In the genomic region with DNA sequence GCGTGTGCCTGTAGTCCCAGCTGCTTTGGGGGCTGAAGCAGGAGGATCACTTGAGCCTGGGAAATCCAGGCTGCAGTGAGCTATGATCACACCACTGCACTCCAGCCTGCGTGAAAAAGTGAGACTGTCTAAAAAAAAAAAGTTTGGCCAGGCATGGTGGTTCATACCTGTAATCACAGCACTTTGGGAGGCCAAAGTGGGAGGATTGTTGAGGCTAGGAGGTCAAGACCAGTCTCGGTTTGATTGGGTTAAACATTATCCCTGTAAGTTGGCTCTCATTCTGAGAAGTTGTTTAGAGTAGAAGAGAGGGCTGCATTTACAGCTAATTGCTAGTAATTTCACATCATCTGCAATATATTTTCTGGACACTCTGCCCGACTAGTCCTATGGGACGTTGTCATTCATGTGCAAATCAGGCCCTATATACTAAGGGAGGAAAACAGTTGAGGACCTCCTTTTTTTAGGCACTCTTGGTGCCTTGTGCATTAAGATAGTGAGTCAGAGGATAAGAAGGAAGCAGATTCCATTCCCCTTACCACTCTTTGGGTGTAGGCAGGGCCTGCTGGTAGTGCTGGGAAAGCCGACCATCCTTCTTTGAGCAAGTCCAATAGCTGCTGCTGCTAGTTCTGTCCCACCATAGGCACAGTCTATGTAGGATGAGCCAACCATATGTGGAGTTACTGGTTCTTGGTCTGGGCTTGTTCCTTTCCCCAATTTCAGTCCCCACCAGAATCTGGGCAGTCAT, we compare ENCODE assay signal across 9 cellular contexts. TPM values are rescaled to one million over a fixed set of nuclear protein-coding genes. Genes with fewer than 3 reads are reported as not detected.
DNase-seq lines count a peak whose midpoint lies in the region; ATAC-seq and TF ChIP-seq lines count a peak whose summit lies in the region.
"Had no signal": no experiment of that assay in that cellular context is flagged by ENCODE, and none has a peak within 500 bp of the region (broad histone marks: within the 10 kb centered on the region; RNA-seq: fewer than 3 reads in every experiment).

No MANE protein-coding gene starts in this region.

- peak; percentile 77 for ATAC-seq in esophagus mucosa

- no peaks in the 10 kb centered on the region for H3K9me2 ChIP-seq in GM23248 (ENCODE audit: insufficient read depth)

- no peaks in the 10 kb centered on the region for H3K9me3 ChIP-seq in GM23248 (ENCODE audit: low read depth)

- peak; percentile 83 for DNase-seq in GM23248
- DNase-seq in RKO (ENCODE audit: low spot score), result peak; percentile 73
- DNase-seq in osteocyte (ENCODE audit: extremely low spot score, unreplicated experiment), result no peak
- DNase-seq in activated effector memory CD4-positive, alpha-beta T cell treated with Interleukin-2 at 50 U/mL for 16 hours, result no peak
- no peak for DNase-seq in amygdala (lab: John Stamatoyannopoulos, UW)
- no peak for DNase-seq in coronary artery (ENCODE audit: low spot score)
- DNase-seq in dorsolateral prefrontal cortex, result no peak
- DNase-seq: nucleus accumbens had no signal

- H3K4me1 Mint-ChIP-seq in osteocyte (ENCODE audit: unreplicated experiment), result peaks cover 18% of the 10 kb centered on the region

- H3K4me3 Mint-ChIP-seq in osteocyte (ENCODE audit: unreplicated experiment), result no peak overlapping the region

- H3F3A ChIP-seq in GM23248 (ENCODE audit: insufficient read depth), result peaks cover 47% of the 10 kb centered on the region

- H3K9me3 Mint-ChIP-seq in osteocyte (ENCODE audit: unreplicated experiment), result no peaks in the 10 kb centered on the region

- no peaks in the 10 kb centered on the region for H3K36me3 ChIP-seq in GM23248 (ENCODE audit: low read depth)

- 52 to 54% methylated on average over 6 of the region's 6 CpGs for WGBS in GM23248 (ENCODE audit: low coverage in 1 of 2, low lambda C conversion rate in 2 of 2, missing lambda C conversion rate in 2 of 2), 2 experiments

- no peak for TF ChIP-seq CTCF in osteocyte (IDR thresholded peaks at IDR 0.05)
- no peak for TF ChIP-seq CTCF in coronary artery (IDR thresholded peaks at IDR 0.05)
- TF ChIP-seq CTCF in dorsolateral prefrontal cortex (IDR thresholded peaks at IDR 0.05 in 54 of 56, conservative IDR thresholded peaks at IDR 0.05 in 2 of 56; ENCODE audit: low read depth in 1 of 56, partially characterized antibody in 56 of 56), result no peak

- no peak overlapping the region for H2AFZ ChIP-seq in GM23248

- in situ Hi-C loops in GM23248 (cut with MboI), result no loop called here

- H3K36me3 Mint-ChIP-seq in osteocyte (ENCODE audit: unreplicated experiment), result peaks cover 2% of the 10 kb centered on the region

- H3K27ac ChIP-seq in GM23248 (peak overlapping the region; percentile 63), coronary artery (no peak overlapping the region), dorsolateral prefrontal cortex (no peak overlapping the region)

- peaks cover 34% of the 10 kb centered on the region for H3K4me1 ChIP-seq in GM23248 (ENCODE audit: insufficient read depth)

- peak overlapping the region; percentile 40 for H3K4me2 ChIP-seq in GM23248 (ENCODE audit: unreplicated experiment)

- no peak overlapping the region for H3K4me3 ChIP-seq in GM23248
- no peak overlapping the region for H3K4me3 ChIP-seq in coronary artery
- H3K4me3 ChIP-seq in dorsolateral prefrontal cortex, result no peak overlapping the region

- no peaks in the 10 kb centered on the region for H4K20me1 ChIP-seq in GM23248 (ENCODE audit: insufficient read depth)

- H3K79me2 ChIP-seq in GM23248 (ENCODE audit: insufficient read depth), result peaks cover 85% of the 10 kb centered on the region

- H3K27me3 Mint-ChIP-seq in osteocyte (ENCODE audit: unreplicated experiment), result no peaks in the 10 kb centered on the region

- H3K27me3 ChIP-seq in GM23248 (replicated peaks; ENCODE audit: insufficient read depth) (no peaks in the 10 kb centered on the region), dorsolateral prefrontal cortex (no peaks in the 10 kb centered on the region)

- intact Hi-C loops in dorsolateral prefrontal cortex (cut with DNase I), result no loop called here

- H3K9ac ChIP-seq in GM23248, result no peak overlapping the region

- H3K27ac Mint-ChIP-seq in osteocyte (ENCODE audit: unreplicated experiment), result peak overlapping the region; percentile 27

RNA-seq across cellular contexts. Expression of gene HMOX2, which starts 18.7 kb away (rescaled TPM):
- total RNA-seq in GM23248 (2014; rRNA removed; shearing (Covaris generic)), result 36.0 and 40.8 TPM in 2 replicates
- 60.2 and 61.5 TPM in 2 replicates for polyA plus RNA-seq in GM23248 (2016; fragmentation: Nextera tagmentation; extraction: Ambion mirVana)
- total RNA-seq in esophagus mucosa, result 46.6 TPM
- 47.2 and 47.3 TPM in 2 replicates for total RNA-seq in osteocyte
- 100 to 1,000 TPM in 32 of 120 experiments, 10 to 100 TPM in 88; 41.9 to 120 (median 90.5) TPM for total RNA-seq in dorsolateral prefrontal cortex

RNA-seq across cellular contexts. Expression of gene NMRAL1, which starts 20.5 kb away (rescaled TPM):
- total RNA-seq in GM23248 (2014; rRNA removed; shearing (Covaris generic)), result 36.2 and 44.2 TPM in 2 replicates
- 37.4 and 37.5 TPM in 2 replicates for polyA plus RNA-seq in GM23248 (2016; fragmentation: Nextera tagmentation; extraction: Ambion mirVana)
- total RNA-seq in esophagus mucosa, result 35.2 TPM
- 55.0 and 61.4 TPM in 2 replicates for total RNA-seq in osteocyte
- total RNA-seq in dorsolateral prefrontal cortex, result 10 to 100 TPM; 28.4 to 78.4 (median 55.8) TPM

RNA-seq across cellular contexts. Expression of gene CDIP1, which starts 43.7 kb away (rescaled TPM):
- 14.7 and 20.7 TPM in 2 replicates for total RNA-seq in GM23248 (2014; rRNA removed; shearing (Covaris generic))
- polyA plus RNA-seq in GM23248 (2016; fragmentation: Nextera tagmentation; extraction: Ambion mirVana), result 17.7 and 20.3 TPM in 2 replicates
- 18.9 TPM for total RNA-seq in esophagus mucosa
- 28.5 and 28.9 TPM in 2 replicates for total RNA-seq in osteocyte
- 100 to 1,000 TPM; 100 to 237 (median 186) TPM for total RNA-seq in dorsolateral prefrontal cortex

Comparison
In these comparisons a context has a peak if more than half of its experiments do, and no peak if none do; other contexts are left out.
1. DNase-seq: peak in GM23248 (single experiment) and RKO (single experiment); none in osteocyte (single experiment), activated effector memory CD4-positive, alpha-beta T cell treated with Interleukin-2 at 50 U/mL for 16 hours (single experiment), amygdala (0 of 56), coronary artery (single experiment) and dorsolateral prefrontal cortex (0 of 10).